Comparison of ENCODE assay signal across 1 cellular context in genomic region chr19:7968008-7968795, GRCh38.
TF ChIP-seq lines count a peak whose summit lies in the region.

No MANE protein-coding gene starts in this region.

TF ChIP-seq in WTC11, 78 proteins besides CTCF, POLR2A, EP300 and RAD21 (continued from another document):
- TF ChIP-seq PRRX2 (CRISPR knock-in tag; IDR thresholded peaks at IDR 0.05) (no peak), TEAD1 (CRISPR knock-in tag; IDR thresholded peaks at IDR 0.05) (no peak), STAT6 (CRISPR knock-in tag; conservative IDR thresholded peaks at IDR 0.05; ENCODE audit: low read depth) (no peak), NR1H2 (CRISPR knock-in tag; IDR thresholded peaks at IDR 0.05) (no peak)
